8 cellular contexts compared by ENCODE assay signal in genomic region chr1:228490120-228491078, GRCh38. TPM values are rescaled to one million over a fixed set of nuclear protein-coding genes. Genes with fewer than 3 reads are reported as not detected.
DNase-seq lines count a peak whose midpoint lies in the region; ATAC-seq and TF ChIP-seq lines count a peak whose summit lies in the region.

No MANE protein-coding gene starts in this region.

- H3K4me3 ChIP-seq in DND-41 (ENCODE audit: low read depth in 1 of 2, low read length in 2 of 2) = peak overlapping the region in 1 of 2 experiments; percentile 100; a peak in 2 of 4 replicates

- no peak overlapping the region for H2AFZ ChIP-seq in DND-41 (ENCODE audit: low read depth, low read length)

- H3K4me1 ChIP-seq in DND-41 (ENCODE audit: insufficient read depth, low read length) = peaks cover 50% of the 10 kb centered on the region

- peak; percentile 55 for ATAC-seq in DND-41 (ENCODE audit: insufficient read depth, low read depth)
- ATAC-seq in natural killer cell treated with Interleukin-12 subunit alpha and Interleukin-12 subunit beta and Interleukin-15 and Interleukin-18, amount 100 ng/mL, for 72 hours = no peak
- ATAC-seq in GM21381 (IDR thresholded peaks at IDR 0.05; ENCODE audit: unreplicated experiment) = no peak
- ATAC-seq in HG03159 (IDR thresholded peaks at IDR 0.05; ENCODE audit: unreplicated experiment) = no peak

- no peaks in the 10 kb centered on the region for H3K9me3 Mint-ChIP-seq in activated T-helper 2 cell treated with anti-CD3 and anti-CD28 coated beads, Interferon-gamma antibody, Interleukin-2, Interleukin-4, amounts not matched to agents 10 μg/mL and 5 μg/mL and 100 μg/mL, durations not matched to agents 14 hours and 24 hours and 36 hours
- no peaks in the 10 kb centered on the region for H3K9me3 Mint-ChIP-seq in natural killer cell treated with Interleukin-12 subunit alpha and Interleukin-12 subunit beta and Interleukin-15 and Interleukin-18, amount 100 ng/mL, for 72 hours
- H3K9me3 Mint-ChIP-seq in CD14-positive monocyte = no peaks in the 10 kb centered on the region

- H3K36me3 ChIP-seq in DND-41 (ENCODE audit: insufficient read depth, low read length) = peaks cover 72% of the 10 kb centered on the region

- TF ChIP-seq CTCF in DND-41 (IDR thresholded peaks at IDR 0.05; ENCODE audit: borderline replicate concordance, extremely low read depth, low read length, poor library complexity, severe bottlenecking) (no peak), CD14-positive monocyte (IDR thresholded peaks at IDR 0.05) (no peak)

- no peaks in the 10 kb centered on the region for H3K27me3 ChIP-seq in DND-41 (ENCODE audit: insufficient read depth, low read length, poor library complexity)

- H3K4me1 Mint-ChIP-seq in activated T-helper 2 cell treated with anti-CD3 and anti-CD28 coated beads, Interferon-gamma antibody, Interleukin-2, Interleukin-4, amounts not matched to agents 10 μg/mL and 5 μg/mL and 100 μg/mL, durations not matched to agents 14 hours and 24 hours and 36 hours (ENCODE audit: low read depth) = peaks cover 28% of the 10 kb centered on the region
- H3K4me1 Mint-ChIP-seq in natural killer cell treated with Interleukin-12 subunit alpha and Interleukin-12 subunit beta and Interleukin-15 and Interleukin-18, amount 100 ng/mL, for 72 hours (ENCODE audit: low read depth in 2 of 2) = peaks cover 19 to 27% of the 10 kb centered on the region in 2 donors
- H3K4me1 Mint-ChIP-seq in CD14-positive monocyte = peaks cover 28% of the 10 kb centered on the region

- intact Hi-C loops in activated T-helper 2 cell treated with anti-CD3 and anti-CD28 coated beads, Interferon-gamma antibody, Interleukin-2, Interleukin-4, amounts not matched to agents 10 μg/mL and 5 μg/mL and 100 μg/mL, durations not matched to agents 14 hours and 24 hours and 36 hours (cut with micrococcal nuclease) = no loop called here
- intact Hi-C loops in CD14-positive monocyte (cut with micrococcal nuclease) = no loop called here

- H3K9ac ChIP-seq in DND-41 (ENCODE audit: low read depth, low read length) = peak overlapping the region; percentile 98

- H3K36me3 Mint-ChIP-seq in activated T-helper 2 cell treated with anti-CD3 and anti-CD28 coated beads, Interferon-gamma antibody, Interleukin-2, Interleukin-4, amounts not matched to agents 10 μg/mL and 5 μg/mL and 100 μg/mL, durations not matched to agents 14 hours and 24 hours and 36 hours (ENCODE audit: low read depth) = peaks cover 60% of the 10 kb centered on the region
- peaks cover 10% of the 10 kb centered on the region for H3K36me3 Mint-ChIP-seq in natural killer cell treated with Interleukin-12 subunit alpha and Interleukin-12 subunit beta and Interleukin-15 and Interleukin-18, amount 100 ng/mL, for 72 hours
- H3K36me3 Mint-ChIP-seq in CD14-positive monocyte = peaks cover 46 to 66% of the 10 kb centered on the region in 2 donors

- DNase-seq in DND-41 (peak; percentile 83), NCI-H187 treated with DMSO at 0.1 percent for 48 hours (lab: John Stamatoyannopoulos, UW) (peak; percentile 11), CD14-positive monocyte (ENCODE audit: low spot score) (no peak), HT-29 (ENCODE audit: low spot score) (no peak)
- DNase-seq in activated T-helper 2 cell treated with anti-CD3 and anti-CD28 coated beads, Interferon-gamma antibody, Interleukin-2, Interleukin-4, amounts not matched to agents 10 μg/mL and 5 μg/mL and 100 μg/mL, durations not matched to agents 14 hours and 24 hours and 36 hours (ENCODE audit: low spot score) = no peak
- DNase-seq in natural killer cell treated with Interleukin-12 subunit alpha and Interleukin-12 subunit beta and Interleukin-15 and Interleukin-18, amount 100 ng/mL, for 72 hours (ENCODE audit: low spot score) = no peak

- H3K27me3 Mint-ChIP-seq in activated T-helper 2 cell treated with anti-CD3 and anti-CD28 coated beads, Interferon-gamma antibody, Interleukin-2, Interleukin-4, amounts not matched to agents 10 μg/mL and 5 μg/mL and 100 μg/mL, durations not matched to agents 14 hours and 24 hours and 36 hours (ENCODE audit: low read depth) = no peaks in the 10 kb centered on the region
- no peaks in the 10 kb centered on the region for H3K27me3 Mint-ChIP-seq in natural killer cell treated with Interleukin-12 subunit alpha and Interleukin-12 subunit beta and Interleukin-15 and Interleukin-18, amount 100 ng/mL, for 72 hours
- peaks cover 0 to 3% (median 0%) of the 10 kb centered on the region in 3 donors for H3K27me3 Mint-ChIP-seq in CD14-positive monocyte (ENCODE audit: low read depth in 3 of 3)

- peak overlapping the region; percentile 91 for H3K27ac ChIP-seq in DND-41 (ENCODE audit: low read length)

- peaks cover 54% of the 10 kb centered on the region for H3K79me2 ChIP-seq in DND-41 (ENCODE audit: insufficient read depth, low read length)

- peak overlapping the region; percentile 33 for H3K27ac Mint-ChIP-seq in activated T-helper 2 cell treated with anti-CD3 and anti-CD28 coated beads, Interferon-gamma antibody, Interleukin-2, Interleukin-4, amounts not matched to agents 10 μg/mL and 5 μg/mL and 100 μg/mL, durations not matched to agents 14 hours and 24 hours and 36 hours
- peak overlapping the region; percentile 81 to 88 for H3K27ac Mint-ChIP-seq in natural killer cell treated with Interleukin-12 subunit alpha and Interleukin-12 subunit beta and Interleukin-15 and Interleukin-18, amount 100 ng/mL, for 72 hours
- peak overlapping the region in 1 of 7 donors; percentile 6 for H3K27ac Mint-ChIP-seq in CD14-positive monocyte

- H3K9me3 ChIP-seq in DND-41 (ENCODE audit: insufficient read depth, low read length, severe bottlenecking) = no peaks in the 10 kb centered on the region

- peaks cover 55% of the 10 kb centered on the region for H4K20me1 ChIP-seq in DND-41 (ENCODE audit: insufficient read depth, low read length)

- peak overlapping the region; percentile 98 for H3K4me2 ChIP-seq in DND-41 (ENCODE audit: insufficient read depth, low read length)

- peak overlapping the region; percentile 92 for H3K4me3 Mint-ChIP-seq in activated T-helper 2 cell treated with anti-CD3 and anti-CD28 coated beads, Interferon-gamma antibody, Interleukin-2, Interleukin-4, amounts not matched to agents 10 μg/mL and 5 μg/mL and 100 μg/mL, durations not matched to agents 14 hours and 24 hours and 36 hours (ENCODE audit: low read depth)
- H3K4me3 Mint-ChIP-seq in natural killer cell treated with Interleukin-12 subunit alpha and Interleukin-12 subunit beta and Interleukin-15 and Interleukin-18, amount 100 ng/mL, for 72 hours = peak overlapping the region; percentile 96
- no peak overlapping the region for H3K4me3 Mint-ChIP-seq in CD14-positive monocyte

RNA-seq across cellular contexts. Expression of gene RNF187, which starts 3.2 kb away (rescaled TPM):
- total RNA-seq in activated T-helper 2 cell treated with anti-CD3 and anti-CD28 coated beads, Interferon-gamma antibody, Interleukin-2, Interleukin-4, amounts not matched to agents 10 μg/mL and 5 μg/mL and 100 μg/mL, durations not matched to agents 14 hours and 24 hours and 36 hours = 146 and 154 TPM in 2 replicates
- 100 to 1,000 TPM in 1 of 2 donors, 10 to 100 TPM in 1; 69.5 to 106 TPM for total RNA-seq in natural killer cell treated with Interleukin-12 subunit alpha and Interleukin-12 subunit beta and Interleukin-15 and Interleukin-18, amount 100 ng/mL, for 72 hours
- polyA plus RNA-seq in CD14-positive monocyte = 10 to 100 TPM in 1 of 2 donors, 1 to 10 TPM in 1; 5.9 to 27.6 TPM
- total RNA-seq in HT-29 (2014; rRNA removed; shearing (Covaris generic)) = 34.0 and 41.1 TPM in 2 replicates

Comparison
In these comparisons a context has a peak if more than half of its experiments do, and no peak if none do; other contexts are left out.
1. DNase-seq: peak in DND-41 (single experiment) and NCI-H187 treated with DMSO at 0.1 percent for 48 hours (single experiment); none in activated T-helper 2 cell treated with anti-CD3 and anti-CD28 coated beads, Interferon-gamma antibody, Interleukin-2, Interleukin-4, amounts not matched to agents 10 μg/mL and 5 μg/mL and 100 μg/mL, durations not matched to agents 14 hours and 24 hours and 36 hours (single experiment), natural killer cell treated with Interleukin-12 subunit alpha and Interleukin-12 subunit beta and Interleukin-15 and Interleukin-18, amount 100 ng/mL, for 72 hours (single experiment), CD14-positive monocyte (single experiment) and HT-29 (single experiment).
2. H3K4me3 Mint-ChIP-seq: peak in activated T-helper 2 cell treated with anti-CD3 and anti-CD28 coated beads, Interferon-gamma antibody, Interleukin-2, Interleukin-4, amounts not matched to agents 10 μg/mL and 5 μg/mL and 100 μg/mL, durations not matched to agents 14 hours and 24 hours and 36 hours (single experiment) and natural killer cell treated with Interleukin-12 subunit alpha and Interleukin-12 subunit beta and Interleukin-15 and Interleukin-18, amount 100 ng/mL, for 72 hours (single experiment); none in CD14-positive monocyte (0 of 2).